ENCODE assay signal across 8 cellular contexts in the genomic region with DNA sequence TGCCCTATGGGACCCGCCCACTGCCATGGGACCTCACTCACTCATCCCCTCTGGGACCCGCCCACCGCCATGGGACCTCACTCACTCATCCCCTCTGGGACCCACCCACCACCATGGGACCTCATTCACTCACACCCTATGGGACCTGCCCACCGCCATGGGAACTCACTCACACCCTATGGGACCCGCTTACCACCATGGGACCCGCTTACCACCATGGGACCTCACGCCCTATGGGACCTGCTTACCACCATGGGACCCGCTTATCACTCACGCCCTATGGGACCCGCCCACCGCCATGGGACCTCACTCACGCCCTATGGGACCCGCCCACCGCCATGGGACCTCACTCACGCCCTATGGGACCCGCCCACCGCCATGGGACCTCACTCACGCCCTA.
DNase-seq lines count a peak whose midpoint lies in the region; ATAC-seq, FAIRE-seq and TF ChIP-seq lines count a peak whose summit lies in the region.
"Not testable (repeated sequence)": the region's sequence is repeated elsewhere in the genome, so short reads cannot be mapped to it uniquely, and the experiment has no call there.

No MANE protein-coding gene starts in this region.

- H3K27ac ChIP-seq in Karpas-422 (ENCODE audit: low read length), result peak overlapping the region; percentile 67
- not testable (repeated sequence) for H3K27ac ChIP-seq in GM12878 (ENCODE audit: control insufficient read depth, insufficient read depth)

- not testable (repeated sequence) for H3K27me3 Mint-ChIP-seq in CD14-positive monocyte (ENCODE audit: low read depth in 3 of 3); activated B cell treated with CpG ODN at 0.5 μM for 24 hours; activated naive CD4-positive, alpha-beta T cell treated with anti-CD3 and anti-CD28 coated beads, Interleukin-2, amount 50 U/mL, for 24 hours; memory B cell; stimulated activated memory B cell treated with anti-CD40 and anti-IgM and Interleukin-4, amounts not matched to agents 10 μg/mL and 1 μg/mL and 100 μg/mL, for 72 hours; stimulated activated naive CD8-positive, alpha-beta T cell treated with anti-CD3 and anti-CD28 coated beads, Interleukin-15, amount 100 ng/mL, for 72 hours

- peak; percentile 46 for ATAC-seq in activated B cell treated with CpG ODN at 0.5 μM for 24 hours (ENCODE audit: low read depth)
- ATAC-seq in GM12878; memory B cell (ENCODE audit: low read depth): not testable (repeated sequence)
- ATAC-seq in stimulated activated memory B cell treated with anti-CD40 and anti-IgM and Interleukin-4, amounts not matched to agents 10 μg/mL and 1 μg/mL and 100 μg/mL, for 72 hours, result peak; percentile 65
- peak; percentile 64 for ATAC-seq in stimulated activated naive CD8-positive, alpha-beta T cell treated with anti-CD3 and anti-CD28 coated beads, Interleukin-15, amount 100 ng/mL, for 72 hours

- H3K27ac Mint-ChIP-seq in CD14-positive monocyte (peak overlapping the region; percentile 25 to 88 (median 75)), activated B cell treated with CpG ODN at 0.5 μM for 24 hours (peak overlapping the region; percentile 79), memory B cell (peak overlapping the region; percentile 96)
- peak overlapping the region; percentile 35 for H3K27ac Mint-ChIP-seq in activated naive CD4-positive, alpha-beta T cell treated with anti-CD3 and anti-CD28 coated beads, Interleukin-2, amount 50 U/mL, for 24 hours
- H3K27ac Mint-ChIP-seq in stimulated activated memory B cell treated with anti-CD40 and anti-IgM and Interleukin-4, amounts not matched to agents 10 μg/mL and 1 μg/mL and 100 μg/mL, for 72 hours, result peak overlapping the region; percentile 91
- H3K27ac Mint-ChIP-seq in stimulated activated naive CD8-positive, alpha-beta T cell treated with anti-CD3 and anti-CD28 coated beads, Interleukin-15, amount 100 ng/mL, for 72 hours, result not testable (repeated sequence)

- SMC1A ChIA-PET in GM12878 (lab: Charles Lee; ENCODE audit: uncharacterized antibody, unreplicated experiment), result not testable (repeated sequence)

- not testable (repeated sequence) for H3K4me3 ChIP-seq in Karpas-422 (ENCODE audit: low read length); GM12878

- H3K9me3 ChIP-seq in Karpas-422 (ENCODE audit: low read length); GM12878 (replicated peaks; ENCODE audit: control insufficient read depth, insufficient read depth, low read length): not testable (repeated sequence)

- not testable (repeated sequence) for TF ChIP-seq EP300 in GM12878 (IDR thresholded peaks at IDR 0.05; ENCODE audit: borderline replicate concordance in 1 of 2, control insufficient read depth in 1 of 2, low read depth in 2 of 2, low read length in 2 of 2)

- not testable (repeated sequence) for TF ChIP-seq RAD21 in GM12878 (IDR thresholded peaks at IDR 0.05; ENCODE audit: insufficient read depth, low read depth, low read length)

- not testable (repeated sequence) for H3K27me3 ChIP-seq in Karpas-422 (ENCODE audit: low read length); GM12878 (replicated peaks in 1 of 2; ENCODE audit: control insufficient read depth in 2 of 2, insufficient read depth in 2 of 2, low read length in 1 of 2)

- H3K9ac ChIP-seq in Karpas-422 (ENCODE audit: low read length); GM12878 (ENCODE audit: control insufficient read depth, insufficient read depth, low read length): not testable (repeated sequence)

- not testable (repeated sequence) for H3K4me3 Mint-ChIP-seq in CD14-positive monocyte; activated B cell treated with CpG ODN at 0.5 μM for 24 hours; activated naive CD4-positive, alpha-beta T cell treated with anti-CD3 and anti-CD28 coated beads, Interleukin-2, amount 50 U/mL, for 24 hours; stimulated activated naive CD8-positive, alpha-beta T cell treated with anti-CD3 and anti-CD28 coated beads, Interleukin-15, amount 100 ng/mL, for 72 hours
- H3K4me3 Mint-ChIP-seq in memory B cell, result peak overlapping the region; percentile 22
- H3K4me3 Mint-ChIP-seq in stimulated activated memory B cell treated with anti-CD40 and anti-IgM and Interleukin-4, amounts not matched to agents 10 μg/mL and 1 μg/mL and 100 μg/mL, for 72 hours, result peak overlapping the region; percentile 32

- H3K9me2 ChIP-seq in Karpas-422 (replicated peaks; ENCODE audit: insufficient read depth, low read length), result not testable (repeated sequence)

- not testable (repeated sequence) for TF ChIP-seq CTCF in CD14-positive monocyte (IDR thresholded peaks at IDR 0.05); activated B cell treated with CpG ODN at 0.5 μM for 24 hours (IDR thresholded peaks at IDR 0.05); GM12878 (IDR thresholded peaks at IDR 0.05 in 2 of 3, conservative IDR thresholded peaks at IDR 0.05 in 1 of 3; ENCODE audit: control insufficient read depth in 2 of 3, extremely low read depth in 1 of 3, insufficient read depth in 1 of 3, low read depth in 3 of 3, low read length in 3 of 3)

- H3K79me2 ChIP-seq in Karpas-422 (ENCODE audit: low read length), result not testable (repeated sequence)
- H3K79me2 ChIP-seq in GM12878 (ENCODE audit: control insufficient read depth, insufficient read depth, low read length), result peaks cover 74% of the 10 kb centered on the region

- not testable (repeated sequence) for H3K36me3 ChIP-seq in Karpas-422 (ENCODE audit: insufficient read depth, low read length); GM12878 (ENCODE audit: control insufficient read depth in 2 of 2, insufficient read depth in 2 of 2, low read length in 1 of 2)

- H3K4me1 Mint-ChIP-seq in CD14-positive monocyte, result peaks cover 61% of the 10 kb centered on the region
- H3K4me1 Mint-ChIP-seq in activated B cell treated with CpG ODN at 0.5 μM for 24 hours, result peaks cover 89% of the 10 kb centered on the region
- H3K4me1 Mint-ChIP-seq in activated naive CD4-positive, alpha-beta T cell treated with anti-CD3 and anti-CD28 coated beads, Interleukin-2, amount 50 U/mL, for 24 hours, result peaks cover 33% of the 10 kb centered on the region
- peaks cover 63% of the 10 kb centered on the region for H3K4me1 Mint-ChIP-seq in memory B cell
- peaks cover 91% of the 10 kb centered on the region for H3K4me1 Mint-ChIP-seq in stimulated activated memory B cell treated with anti-CD40 and anti-IgM and Interleukin-4, amounts not matched to agents 10 μg/mL and 1 μg/mL and 100 μg/mL, for 72 hours
- peaks cover 31% of the 10 kb centered on the region for H3K4me1 Mint-ChIP-seq in stimulated activated naive CD8-positive, alpha-beta T cell treated with anti-CD3 and anti-CD28 coated beads, Interleukin-15, amount 100 ng/mL, for 72 hours

- CTCF ChIA-PET in activated B cell treated with CpG ODN at 0.5 μM for 24 hours (lab: Charles Lee); GM12878 (lab: Yijun Ruan, JAX): not testable (repeated sequence)

- H3K4me1 ChIP-seq in Karpas-422 (ENCODE audit: low read length) (peaks cover 32% of the 10 kb centered on the region), GM12878 (ENCODE audit: control insufficient read depth, insufficient read depth, low read length) (peaks cover 47% of the 10 kb centered on the region)

- not testable (repeated sequence) for H2AFZ ChIP-seq in Karpas-422 (ENCODE audit: low read length); GM12878 (ENCODE audit: control insufficient read depth, low read depth, low read length)

- RAD21 ChIA-PET in GM12878 (lab: Charles Lee; ENCODE audit: unreplicated experiment), result not testable (repeated sequence)

- intact Hi-C loops in CD14-positive monocyte (cut with micrococcal nuclease); GM12878 (cut with micrococcal nuclease; ENCODE audit: unreplicated experiment): not testable (repeated sequence)
- intact Hi-C loops in activated B cell treated with CpG ODN at 0.5 μM for 24 hours (cut with micrococcal nuclease), result loop anchor here (5.0 kb wide), 2 partner anchors 55 to 200 kb away; no protein-coding TSS in a partner anchor

- H3K4me2 ChIP-seq in Karpas-422 (ENCODE audit: low read depth, low read length, poor library complexity, severe bottlenecking); GM12878 (ENCODE audit: control insufficient read depth, insufficient read depth): not testable (repeated sequence)

- not testable (repeated sequence) for H3K9me3 Mint-ChIP-seq in CD14-positive monocyte; activated B cell treated with CpG ODN at 0.5 μM for 24 hours; activated naive CD4-positive, alpha-beta T cell treated with anti-CD3 and anti-CD28 coated beads, Interleukin-2, amount 50 U/mL, for 24 hours; memory B cell; stimulated activated naive CD8-positive, alpha-beta T cell treated with anti-CD3 and anti-CD28 coated beads, Interleukin-15, amount 100 ng/mL, for 72 hours
- H3K9me3 Mint-ChIP-seq in stimulated activated memory B cell treated with anti-CD40 and anti-IgM and Interleukin-4, amounts not matched to agents 10 μg/mL and 1 μg/mL and 100 μg/mL, for 72 hours, result peaks cover 12% of the 10 kb centered on the region

- DNase-seq in CD14-positive monocyte (ENCODE audit: low spot score); GM12878 (ENCODE audit: low read depth, low spot score); memory B cell (ENCODE audit: low spot score in 2 of 2); stimulated activated naive CD8-positive, alpha-beta T cell treated with anti-CD3 and anti-CD28 coated beads, Interleukin-15, amount 100 ng/mL, for 72 hours: not testable (repeated sequence)
- DNase-seq in Karpas-422 (peak; percentile 80), activated B cell treated with CpG ODN at 0.5 μM for 24 hours (peak; percentile 36)

- H3K36me3 Mint-ChIP-seq in CD14-positive monocyte, result peaks cover 16 to 22% of the 10 kb centered on the region in 2 donors
- H3K36me3 Mint-ChIP-seq in activated B cell treated with CpG ODN at 0.5 μM for 24 hours (ENCODE audit: low read depth), result peaks cover 37% of the 10 kb centered on the region
- H3K36me3 Mint-ChIP-seq in activated naive CD4-positive, alpha-beta T cell treated with anti-CD3 and anti-CD28 coated beads, Interleukin-2, amount 50 U/mL, for 24 hours, result not testable (repeated sequence)
- H3K36me3 Mint-ChIP-seq in memory B cell, result peaks cover 14% of the 10 kb centered on the region
- H3K36me3 Mint-ChIP-seq in stimulated activated memory B cell treated with anti-CD40 and anti-IgM and Interleukin-4, amounts not matched to agents 10 μg/mL and 1 μg/mL and 100 μg/mL, for 72 hours, result peaks cover 25% of the 10 kb centered on the region

- in situ Hi-C loops in GM12878 (cut with MboI), result not testable (repeated sequence)

- FAIRE-seq in GM12878 (lab: Jason Lieb, UNC), result not testable (repeated sequence)

- TF ChIP-seq POLR2A in GM12878 (IDR thresholded peaks at IDR 0.05; ENCODE audit: low read depth, low read length), result not testable (repeated sequence)

- H4K20me1 ChIP-seq in Karpas-422 (ENCODE audit: insufficient read depth, low read depth, low read length), result peaks cover 67% of the 10 kb centered on the region
- peaks cover 12% of the 10 kb centered on the region; the same call in 1 of the 2 replicates for H4K20me1 ChIP-seq in GM12878 (ENCODE audit: control insufficient read depth, insufficient read depth)

- WGBS in GM12878 (ENCODE audit: insufficient coverage, insufficient replicate concordance, low lambda C conversion rate, missing lambda C conversion rate), result 38% methylated on average over 17 of the region's 18 CpGs

- not testable (repeated sequence) for BruUV-seq in GM12878 (replicated peaks; lab: Mats Ljungman, UMichigan)

- POLR2A ChIA-PET in activated B cell treated with CpG ODN at 0.5 μM for 24 hours (lab: Charles Lee), result interaction anchor here (0.7 kb wide), 1 partner anchor 9 kb away, joined by 8 read pairs; no protein-coding TSS in a partner anchor
- POLR2A ChIA-PET in GM12878 (lab: Charles Lee), result not testable (repeated sequence)
